In the genomic region with DNA sequence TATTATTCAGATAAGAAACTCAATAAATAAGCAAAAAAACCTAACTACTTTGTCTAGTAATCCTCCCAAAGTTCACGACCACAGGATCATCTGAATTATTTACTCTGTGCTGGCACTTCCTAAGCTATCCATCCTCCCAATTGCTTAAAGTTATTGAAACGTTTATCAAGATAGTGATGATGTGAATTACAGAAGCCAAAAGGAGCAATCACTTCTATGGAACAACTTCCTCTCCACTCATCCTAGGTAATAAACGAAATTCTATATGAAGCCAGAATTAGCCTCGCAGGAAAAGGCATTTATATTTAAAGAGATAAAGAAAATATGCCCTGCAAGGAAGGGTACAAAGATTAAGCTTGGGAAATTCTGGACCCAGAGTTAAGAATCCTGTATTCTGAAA, we compare ENCODE assay signal across 28 cellular contexts.
"Had no signal": no experiment of that assay in that cellular context is flagged by ENCODE, and none has a peak within 500 bp of the region (broad histone marks: within the 10 kb centered on the region; RNA-seq: fewer than 3 reads in every experiment).

No MANE protein-coding gene starts in this region.

- H3K4me1 ChIP-seq: stomach, suprapubic skin, testis, thyroid gland, tibial artery, tibial nerve, transverse colon, upper lobe of left lung, upper lobe of right lung, uterus, vagina had no signal

- DNase-seq: stimulated activated CD4-positive, alpha-beta T cell treated with anti-CD3 and anti-CD28 coated beads, Interleukin-2, amount 100 ng/mL, for 48 hours; stimulated activated CD4-positive, alpha-beta T cell treated with anti-CD3 and anti-CD28 coated beads, Interleukin-4, amount 100 ng/mL, for 1 hour; stimulated activated CD4-positive, alpha-beta T cell treated with anti-CD3 and anti-CD28 coated beads, Interleukin-4, amount 100 ng/mL, for 24 hours; stimulated activated CD4-positive, alpha-beta T cell treated with anti-CD3 and anti-CD28 coated beads, Interleukin-4, amount 100 ng/mL, for 4 hours; stimulated activated CD8-positive, alpha-beta memory T cell treated with anti-CD3 and anti-CD28 coated beads, Interleukin-4, amount 100 ng/mL, for 48 hours; stimulated activated naive B cell treated with anti-CD40 and anti-IgM and Interleukin-4, amounts not matched to agents 10 μg/mL and 1 μg/mL and 100 μg/mL, for 72 hours; stimulated activated naive CD4-positive, alpha-beta T cell; stimulated activated naive CD4-positive, alpha-beta T cell treated with Interleukin-2 at 50 U/mL for 16 hours; stimulated activated naive CD8-positive, alpha-beta T cell treated with anti-CD3 and anti-CD28 coated beads, Interleukin-15, amount 100 ng/mL, for 72 hours; stimulated activated naive CD8-positive, alpha-beta T cell treated with anti-CD3 and anti-CD28 coated beads, Interleukin-15, Interleukin-2, amounts not matched to agents 100 U/mL and 50 U/mL, for 24 hours; stomach; substantia nigra; testis; thyroid gland; tibial artery; transverse colon; trophoblast cell; upper lobe of left lung; upper lobe of right lung; uterus had no signal

- H3K4me3 Mint-ChIP-seq: stimulated activated memory B cell treated with anti-CD40 and anti-IgM and Interleukin-4, amounts not matched to agents 10 μg/mL and 1 μg/mL and 100 μg/mL, for 72 hours; stimulated activated naive B cell treated with anti-CD40 and anti-IgM and Interleukin-4, amounts not matched to agents 10 μg/mL and 1 μg/mL and 100 μg/mL, for 72 hours; stimulated activated naive CD8-positive, alpha-beta T cell treated with anti-CD3 and anti-CD28 coated beads, Interleukin-15, amount 100 ng/mL, for 72 hours; stimulated activated naive CD8-positive, alpha-beta T cell treated with anti-CD3 and anti-CD28 coated beads, Interleukin-15, Interleukin-2, amounts not matched to agents 100 ng/mL and 50 ng/mL, for 24 hours; type B pancreatic cell had no signal

- H3K27ac ChIP-seq: stomach, suprapubic skin, testis, thoracic aorta, thyroid gland, tibial artery, tibial nerve, transverse colon, upper lobe of left lung, upper lobe of right lung, uterus, vagina had no signal

- H3K36me3 Mint-ChIP-seq: stimulated activated memory B cell treated with anti-CD40 and anti-IgM and Interleukin-4, amounts not matched to agents 10 μg/mL and 1 μg/mL and 100 μg/mL, for 72 hours; stimulated activated naive B cell treated with anti-CD40 and anti-IgM and Interleukin-4, amounts not matched to agents 10 μg/mL and 1 μg/mL and 100 μg/mL, for 72 hours; type B pancreatic cell had no signal

- H3K9me3 ChIP-seq: suprapubic skin, testis, thoracic aorta, thyroid gland, tibial artery, tibial nerve, transverse colon, upper lobe of left lung, upper lobe of right lung, uterus, vagina had no signal

- H3K36me3 ChIP-seq: stomach, suprapubic skin, thoracic aorta, thyroid gland, tibial artery, tibial nerve, transverse colon, upper lobe of left lung, upper lobe of right lung, uterus, vagina had no signal

- H3K4me3 ChIP-seq: stomach, suprapubic skin, testis, thoracic aorta, thyroid gland, tibial artery, tibial nerve, transverse colon, upper lobe of left lung, upper lobe of right lung, uterus, vagina had no signal

- H3K27me3 ChIP-seq: stomach, suprapubic skin, testis, thyroid gland, tibial artery, tibial nerve, transverse colon, upper lobe of left lung, upper lobe of right lung, uterus, vagina had no signal

- H3K9me3 Mint-ChIP-seq: stimulated activated naive CD8-positive, alpha-beta T cell treated with anti-CD3 and anti-CD28 coated beads, Interleukin-15, amount 100 ng/mL, for 72 hours; type B pancreatic cell had no signal

- H3K27ac Mint-ChIP-seq: stimulated activated memory B cell treated with anti-CD40 and anti-IgM and Interleukin-4, amounts not matched to agents 10 μg/mL and 1 μg/mL and 100 μg/mL, for 72 hours; stimulated activated naive B cell treated with anti-CD40 and anti-IgM and Interleukin-4, amounts not matched to agents 10 μg/mL and 1 μg/mL and 100 μg/mL, for 72 hours; stimulated activated naive CD8-positive, alpha-beta T cell treated with anti-CD3 and anti-CD28 coated beads, Interleukin-15, amount 100 ng/mL, for 72 hours; stimulated activated naive CD8-positive, alpha-beta T cell treated with anti-CD3 and anti-CD28 coated beads, Interleukin-15, Interleukin-2, amounts not matched to agents 100 ng/mL and 50 ng/mL, for 24 hours; type B pancreatic cell had no signal

- FAIRE-seq: urothelium cell line had no signal

- H3K4me1 Mint-ChIP-seq: stimulated activated memory B cell treated with anti-CD40 and anti-IgM and Interleukin-4, amounts not matched to agents 10 μg/mL and 1 μg/mL and 100 μg/mL, for 72 hours; stimulated activated naive B cell treated with anti-CD40 and anti-IgM and Interleukin-4, amounts not matched to agents 10 μg/mL and 1 μg/mL and 100 μg/mL, for 72 hours; stimulated activated naive CD8-positive, alpha-beta T cell treated with anti-CD3 and anti-CD28 coated beads, Interleukin-15, amount 100 ng/mL, for 72 hours had no signal

- H3K27me3 Mint-ChIP-seq: stimulated activated memory B cell treated with anti-CD40 and anti-IgM and Interleukin-4, amounts not matched to agents 10 μg/mL and 1 μg/mL and 100 μg/mL, for 72 hours; stimulated activated naive B cell treated with anti-CD40 and anti-IgM and Interleukin-4, amounts not matched to agents 10 μg/mL and 1 μg/mL and 100 μg/mL, for 72 hours; stimulated activated naive CD8-positive, alpha-beta T cell treated with anti-CD3 and anti-CD28 coated beads, Interleukin-15, amount 100 ng/mL, for 72 hours; stimulated activated naive CD8-positive, alpha-beta T cell treated with anti-CD3 and anti-CD28 coated beads, Interleukin-15, Interleukin-2, amounts not matched to agents 100 ng/mL and 50 ng/mL, for 24 hours; type B pancreatic cell had no signal

- ATAC-seq: stimulated activated memory B cell treated with anti-CD40 and anti-IgM and Interleukin-4, amounts not matched to agents 10 μg/mL and 1 μg/mL and 100 μg/mL, for 72 hours; stimulated activated naive B cell treated with anti-CD40 and anti-IgM and Interleukin-4, amounts not matched to agents 10 μg/mL and 1 μg/mL and 100 μg/mL, for 72 hours; stimulated activated naive CD8-positive, alpha-beta T cell treated with anti-CD3 and anti-CD28 coated beads, Interleukin-15, amount 100 ng/mL, for 72 hours; stimulated activated naive CD8-positive, alpha-beta T cell treated with anti-CD3 and anti-CD28 coated beads, Interleukin-15, Interleukin-2, amounts not matched to agents 100 U/mL and 50 U/mL, for 24 hours; upper lobe of right lung had no signal
